In genomic region chr14:68147331-68147730, GRCh38 we compare ENCODE assay signal across 14 cellular contexts.
A peak's percentile ranks its signal among the peaks of the same experiment; 100 is the strongest.
DNase-seq lines count a peak whose midpoint lies in the region; ATAC-seq and TF ChIP-seq lines count a peak whose summit lies in the region.
"Had no signal": no experiment of that assay in that cellular context is flagged by ENCODE, and none has a peak within 500 bp of the region (broad histone marks: within the 10 kb centered on the region; RNA-seq: fewer than 3 reads in every experiment).

No MANE protein-coding gene starts in this region.

- H3K27ac ChIP-seq in epithelial cell of prostate, result peak overlapping the region; percentile 91

- no peak overlapping the region for H3K4me3 Mint-ChIP-seq in nephron
- no peak overlapping the region for H3K4me3 Mint-ChIP-seq in activated T-helper 17 cell treated with anti-CD3 and anti-CD28 coated beads, Interleukin-2, amount 50 U/mL, for 72 hours
- H3K4me3 Mint-ChIP-seq: activated T-cell treated with anti-CD3 and anti-CD28 coated beads, Interleukin-2, amount 50 U/mL, for 72 hours had no signal

- in situ Hi-C loops in ACHN (cut with HindIII; ENCODE audit: low pct_ligation_motif_present, low pct_unique_long_range_greater_than_20kb, low sequenced_read_pairs), result loop anchor here (25.0 kb wide), 1 partner anchor 210 kb away; no protein-coding TSS in a partner anchor

- H3K27ac Mint-ChIP-seq in nephron, result peak overlapping the region; percentile 83 to 98 (median 93)
- no peak overlapping the region for H3K27ac Mint-ChIP-seq in activated T-helper 17 cell treated with anti-CD3 and anti-CD28 coated beads, Interleukin-2, amount 50 U/mL, for 72 hours
- H3K27ac Mint-ChIP-seq: activated T-cell treated with anti-CD3 and anti-CD28 coated beads, Interleukin-2, amount 50 U/mL, for 72 hours had no signal

- peaks cover 30% of the 10 kb centered on the region for H3K9me3 Mint-ChIP-seq in nephron
- peaks cover 11% of the 10 kb centered on the region for H3K9me3 Mint-ChIP-seq in activated T-helper 17 cell treated with anti-CD3 and anti-CD28 coated beads, Interleukin-2, amount 50 U/mL, for 72 hours

- peak; percentile 86 for DNase-seq in ACHN
- DNase-seq in NCI-H82 (lab: John Stamatoyannopoulos, UW), result peak; percentile 72
- no peak for DNase-seq in epithelial cell of prostate (ENCODE audit: low read depth, low spot score)
- no peak for DNase-seq in medulla oblongata (ENCODE audit: extremely low spot score)
- no peak for DNase-seq in NCI-H1436 (lab: John Stamatoyannopoulos, UW)
- DNase-seq: activated T-cell treated with anti-CD3 and anti-CD28 coated beads, Interleukin-2, amount 50 U/mL, for 72 hours; left cardiac atrium; NCI-H2081; pancreas; stimulated activated CD4-positive, alpha-beta T cell treated with anti-CD3 and anti-CD28 coated beads, Interleukin-4, amount 100 ng/mL, for 4 hours had no signal

- peaks cover 57% of the 10 kb centered on the region for H3K4me1 Mint-ChIP-seq in nephron
- peaks cover 29% of the 10 kb centered on the region for H3K4me1 Mint-ChIP-seq in activated T-helper 17 cell treated with anti-CD3 and anti-CD28 coated beads, Interleukin-2, amount 50 U/mL, for 72 hours

- TF ChIP-seq CTCF in nephron (IDR thresholded peaks at IDR 0.05; ENCODE audit: unreplicated experiment in 3 of 3), result no peak

- H3K36me3 Mint-ChIP-seq in nephron (ENCODE audit: low read depth), result peaks cover 25% of the 10 kb centered on the region
- no peaks in the 10 kb centered on the region for H3K36me3 Mint-ChIP-seq in activated T-helper 17 cell treated with anti-CD3 and anti-CD28 coated beads, Interleukin-2, amount 50 U/mL, for 72 hours (ENCODE audit: low read depth)

- no peak for ATAC-seq in GM21619 (IDR thresholded peaks at IDR 0.05; ENCODE audit: unreplicated experiment)
- ATAC-seq in activated T-helper 17 cell treated with anti-CD3 and anti-CD28 coated beads, Interleukin-2, amount 50 U/mL, for 72 hours (replicated peaks), result no peak
- ATAC-seq: activated T-cell treated with anti-CD3 and anti-CD28 coated beads, Interleukin-2, amount 50 U/mL, for 72 hours; body of pancreas had no signal

- no peaks in the 10 kb centered on the region for H3K27me3 Mint-ChIP-seq in nephron (ENCODE audit: low read depth)
- H3K27me3 Mint-ChIP-seq in activated T-helper 17 cell treated with anti-CD3 and anti-CD28 coated beads, Interleukin-2, amount 50 U/mL, for 72 hours, result no peaks in the 10 kb centered on the region

Comparison
In these comparisons a context has a peak if more than half of its experiments do, and no peak if none do; other contexts are left out.
1. DNase-seq: peak in ACHN (single experiment) and NCI-H82 (single experiment); none in epithelial cell of prostate (single experiment), medulla oblongata (single experiment) and NCI-H1436 (single experiment).